ENCODE assay signal across 16 cellular contexts in the genomic region with DNA sequence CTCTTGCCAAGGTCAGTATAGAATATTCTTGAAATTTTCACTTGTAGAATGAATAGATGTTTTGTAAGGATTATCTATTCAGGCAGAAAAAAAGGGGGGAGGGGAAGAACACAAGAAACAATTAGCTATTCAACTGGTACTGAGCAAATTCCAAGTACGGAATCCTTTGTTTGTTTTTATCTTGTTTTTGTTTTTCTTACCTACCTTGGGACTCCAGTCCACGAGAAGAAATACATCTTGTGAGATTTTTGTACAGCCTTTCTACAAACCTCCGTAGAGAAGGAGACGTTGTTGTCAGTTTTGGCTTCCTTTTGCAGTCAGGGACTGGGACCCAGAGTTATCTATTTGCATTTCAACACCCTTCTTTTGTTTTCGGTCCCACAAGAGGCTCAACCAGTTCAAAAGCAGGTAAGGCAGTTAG. TPM values are rescaled to one million over a fixed set of nuclear protein-coding genes. Genes with fewer than 3 reads are reported as not detected.
DNase-seq lines count a peak whose midpoint lies in the region; ATAC-seq, FAIRE-seq and TF ChIP-seq lines count a peak whose summit lies in the region.
"Had no signal": no experiment of that assay in that cellular context is flagged by ENCODE, and none has a peak within 500 bp of the region (broad histone marks: within the 10 kb centered on the region; RNA-seq: fewer than 3 reads in every experiment).

No MANE protein-coding gene starts in this region.

- H3K4me2 ChIP-seq in GM23338 = peak overlapping the region; percentile 68
- peak overlapping the region; percentile 73 for H3K4me2 ChIP-seq in astrocyte (ENCODE audit: low read length)
- peak overlapping the region; percentile 85 for H3K4me2 ChIP-seq in smooth muscle cell

- H3K27me3 Mint-ChIP-seq in GM23338 (ENCODE audit: insufficient read depth, low read depth, poor library complexity) = peaks cover 3% of the 10 kb centered on the region
- no peaks in the 10 kb centered on the region for H3K27me3 Mint-ChIP-seq in astrocyte (ENCODE audit: low read depth, unreplicated experiment)
- H3K27me3 Mint-ChIP-seq: activated naive CD8-positive, alpha-beta T cell; CD4-positive, alpha-beta memory T cell; stimulated activated naive CD8-positive, alpha-beta T cell treated with anti-CD3 and anti-CD28 coated beads, Interleukin-15, amount 100 ng/mL, for 72 hours had no signal

- H3K9me3 Mint-ChIP-seq in GM23338 (no peaks in the 10 kb centered on the region), astrocyte (ENCODE audit: unreplicated experiment) (no peaks in the 10 kb centered on the region)

- peaks cover 80% of the 10 kb centered on the region for H3K4me1 Mint-ChIP-seq in GM23338
- peaks cover 44% of the 10 kb centered on the region for H3K4me1 Mint-ChIP-seq in astrocyte (ENCODE audit: low read depth, unreplicated experiment)
- H3K4me1 Mint-ChIP-seq: CD4-positive, alpha-beta memory T cell; stimulated activated naive CD8-positive, alpha-beta T cell treated with anti-CD3 and anti-CD28 coated beads, Interleukin-15, amount 100 ng/mL, for 72 hours had no signal

- H2AFZ ChIP-seq in GM23338 (no peak overlapping the region), astrocyte (ENCODE audit: low read depth, low read length) (peak overlapping the region; percentile 57), smooth muscle cell (ENCODE audit: low read depth) (no peak overlapping the region)
- H2AFZ ChIP-seq: parathyroid adenoma had no signal

- no peaks in the 10 kb centered on the region for H3K9me2 ChIP-seq in GM23338 (ENCODE audit: insufficient read depth)

- peak; percentile 73 for DNase-seq in GM23338 (ENCODE audit: low spot score)
- DNase-seq in astrocyte (ENCODE audit: low read depth) = no peak
- peak; percentile 60 for DNase-seq in iPS-NIHi11 (ENCODE audit: low spot score)
- no peak for DNase-seq in smooth muscle cell (lab: John Stamatoyannopoulos, UW; ENCODE audit: unreplicated experiment)
- no peak for DNase-seq in NK-92 treated with Interleukin-12 subunit alpha and Interleukin-12 subunit beta, amount 100 ng/mL, for 24 hours (lab: John Stamatoyannopoulos, UW)
- DNase-seq in stimulated activated CD8-positive, alpha-beta memory T cell treated with anti-CD3 and anti-CD28 coated beads, Interleukin-4, amount 100 ng/mL, for 48 hours = no peak
- no peak for DNase-seq in NCI-H2196 treated with DMSO at 0.1 percent for 48 hours (lab: John Stamatoyannopoulos, UW; ENCODE audit: unreplicated experiment)
- DNase-seq: CD4-positive, alpha-beta memory T cell; colonic mucosa; NCI-H1092 treated with DMSO at 0.1 percent for 48 hours; NCI-H524; SHP77 treated with DMSO at 0.1 percent for 48 hours; stimulated activated CD4-positive, alpha-beta T cell treated with anti-CD3 and anti-CD28 coated beads, Interleukin-4, amount 100 ng/mL, for 24 hours; stimulated activated naive CD8-positive, alpha-beta T cell treated with anti-CD3 and anti-CD28 coated beads, Interleukin-15, amount 100 ng/mL, for 72 hours had no signal

- no peak for FAIRE-seq in astrocyte (lab: Jason Lieb, UNC)

- H3K27ac ChIP-seq in GM23338 (ENCODE audit: low read depth) = peak overlapping the region; percentile 70
- H3K27ac ChIP-seq in astrocyte (ENCODE audit: low read depth, low read length) = peak overlapping the region; percentile 45
- peak overlapping the region; percentile 92 for H3K27ac ChIP-seq in smooth muscle cell (ENCODE audit: low read depth)
- H3K27ac ChIP-seq: colonic mucosa, parathyroid adenoma had no signal

- no peaks in the 10 kb centered on the region for H4K20me1 ChIP-seq in GM23338 (replicated peaks; ENCODE audit: insufficient read depth)
- no peaks in the 10 kb centered on the region for H4K20me1 ChIP-seq in astrocyte (ENCODE audit: insufficient read depth, low read length)
- H4K20me1 ChIP-seq in smooth muscle cell (ENCODE audit: low read depth) = no peaks in the 10 kb centered on the region

- no peaks in the 10 kb centered on the region for H3K9me3 ChIP-seq in astrocyte (ENCODE audit: insufficient read depth, low read depth, low read length)
- H3K9me3 ChIP-seq in smooth muscle cell (replicated peaks; ENCODE audit: low read depth) = no peaks in the 10 kb centered on the region
- H3K9me3 ChIP-seq: colonic mucosa had no signal

- H3K79me2 ChIP-seq in GM23338 (replicated peaks; ENCODE audit: insufficient read depth) (no peaks in the 10 kb centered on the region), astrocyte (ENCODE audit: insufficient read depth, low read length) (no peaks in the 10 kb centered on the region), smooth muscle cell (ENCODE audit: low read depth) (no peaks in the 10 kb centered on the region)
- H3K79me2 ChIP-seq: parathyroid adenoma had no signal

- TF ChIP-seq CTCF in GM23338 (conservative IDR thresholded peaks at IDR 0.05; ENCODE audit: low read depth in 2 of 2) = no peak
- TF ChIP-seq CTCF in astrocyte (IDR thresholded peaks at IDR 0.05; ENCODE audit: insufficient read depth, low read depth, low read length) = no peak
- no peak for TF ChIP-seq CTCF in smooth muscle cell (IDR thresholded peaks at IDR 0.05; ENCODE audit: borderline replicate concordance, insufficient read depth, poor library complexity, severe bottlenecking)

- H3K27me3 ChIP-seq in GM23338 (ENCODE audit: insufficient read depth) (no peaks in the 10 kb centered on the region), astrocyte (ENCODE audit: insufficient read depth, low read length) (no peaks in the 10 kb centered on the region), smooth muscle cell (ENCODE audit: low read depth) (no peaks in the 10 kb centered on the region)
- H3K27me3 ChIP-seq: colonic mucosa had no signal

- H3K27ac Mint-ChIP-seq in GM23338 (peak overlapping the region; percentile 86), astrocyte (ENCODE audit: unreplicated experiment) (peak overlapping the region; percentile 28)
- H3K27ac Mint-ChIP-seq: activated naive CD8-positive, alpha-beta T cell; CD4-positive, alpha-beta memory T cell; stimulated activated naive CD8-positive, alpha-beta T cell treated with anti-CD3 and anti-CD28 coated beads, Interleukin-15, amount 100 ng/mL, for 72 hours had no signal

- H3K9ac ChIP-seq in astrocyte (ENCODE audit: low read length) (peak overlapping the region; percentile 56), smooth muscle cell (ENCODE audit: low read depth) (peak overlapping the region; percentile 59)
- H3K9ac ChIP-seq: parathyroid adenoma had no signal

- no peaks in the 10 kb centered on the region for H3K36me3 ChIP-seq in GM23338 (ENCODE audit: insufficient read depth)
- H3K36me3 ChIP-seq in astrocyte (ENCODE audit: insufficient read depth, low read length) = no peaks in the 10 kb centered on the region
- H3K36me3 ChIP-seq in smooth muscle cell (ENCODE audit: low read depth) = no peaks in the 10 kb centered on the region
- H3K36me3 ChIP-seq: colonic mucosa had no signal

- 17% methylated on average over 5 of the region's 5 CpGs for WGBS in smooth muscle cell (ENCODE audit: low lambda C conversion rate)

- ATAC-seq in GM23338 = peak; percentile 90
- ATAC-seq: stimulated activated naive CD8-positive, alpha-beta T cell treated with anti-CD3 and anti-CD28 coated beads, Interleukin-15, amount 100 ng/mL, for 72 hours had no signal

- H3K4me3 ChIP-seq in GM23338 (peak overlapping the region; percentile 46), astrocyte (ENCODE audit: insufficient read depth, low read depth, low read length) (peak overlapping the region; percentile 40), smooth muscle cell (peak overlapping the region; percentile 34)
- H3K4me3 ChIP-seq: colonic mucosa had no signal

- H3K36me3 Mint-ChIP-seq in GM23338 (ENCODE audit: low read depth) (peaks cover 12% of the 10 kb centered on the region), astrocyte (ENCODE audit: low read depth, unreplicated experiment) (no peaks in the 10 kb centered on the region)

- H3K4me3 Mint-ChIP-seq in GM23338 (peak overlapping the region; percentile 73), astrocyte (ENCODE audit: unreplicated experiment) (peak overlapping the region; percentile 81)
- H3K4me3 Mint-ChIP-seq: activated naive CD8-positive, alpha-beta T cell; CD4-positive, alpha-beta memory T cell; stimulated activated naive CD8-positive, alpha-beta T cell treated with anti-CD3 and anti-CD28 coated beads, Interleukin-15, amount 100 ng/mL, for 72 hours had no signal

- H3F3A ChIP-seq in GM23338 (replicated peaks; ENCODE audit: low read depth) = no peaks in the 10 kb centered on the region
- H3F3A ChIP-seq in smooth muscle cell (ENCODE audit: low read depth) = peaks cover 13% of the 10 kb centered on the region

- H3K4me1 ChIP-seq in GM23338 (ENCODE audit: insufficient read depth) (peaks cover 71% of the 10 kb centered on the region), astrocyte (ENCODE audit: insufficient read depth, low read length) (peaks cover 48% of the 10 kb centered on the region), smooth muscle cell (ENCODE audit: low read depth) (peaks cover 51% of the 10 kb centered on the region)
- H3K4me1 ChIP-seq: colonic mucosa, parathyroid adenoma had no signal

TF ChIP-seq in GM23338, 12 proteins besides CTCF, POLR2A, EP300 and RAD21:
- TF ChIP-seq POLR2AphosphoS5 (IDR thresholded peaks at IDR 0.05; ENCODE audit: low read depth) = no peak
- peak; percentile 38; the same call in 1 of the 2 replicates for TF ChIP-seq NANOG (IDR thresholded peaks at IDR 0.05; ENCODE audit: borderline replicate concordance)

RNA-seq across cellular contexts. Expression of a gene that starts 36.0 kb away (rescaled TPM):
- total RNA-seq in GM23338 (2014; rRNA removed; shearing (Covaris generic)) = 79.3 and 81.2 TPM in 2 replicates
- polyA plus RNA-seq in GM23338 (2016; fragmentation: Nextera tagmentation; extraction: Ambion mirVana) = 51.5 and 62.1 TPM in 2 replicates
- 36.2 and 39.3 TPM in 2 replicates for total RNA-seq in astrocyte
- total RNA-seq in smooth muscle cell = 59.4 and 64.4 TPM in 2 replicates
- polyA plus RNA-seq in smooth muscle cell = 34.4 and 35.0 TPM in 2 replicates

Comparison
In these comparisons a context has a peak if more than half of its experiments do, and no peak if none do; other contexts are left out.
1. DNase-seq: peak in GM23338 (single experiment) and iPS-NIHi11 (single experiment); none in astrocyte (single experiment), smooth muscle cell (single experiment), NK-92 treated with Interleukin-12 subunit alpha and Interleukin-12 subunit beta, amount 100 ng/mL, for 24 hours (single experiment), stimulated activated CD8-positive, alpha-beta memory T cell treated with anti-CD3 and anti-CD28 coated beads, Interleukin-4, amount 100 ng/mL, for 48 hours (single experiment) and NCI-H2196 treated with DMSO at 0.1 percent for 48 hours (single experiment).
2. Peak in every context shown above with its lines, with median percentiles within 50 percentile points of each other: H3K27ac ChIP-seq, H3K4me2 ChIP-seq and H3K4me3 ChIP-seq.